15 cellular contexts compared by ENCODE assay signal in the genomic region with DNA sequence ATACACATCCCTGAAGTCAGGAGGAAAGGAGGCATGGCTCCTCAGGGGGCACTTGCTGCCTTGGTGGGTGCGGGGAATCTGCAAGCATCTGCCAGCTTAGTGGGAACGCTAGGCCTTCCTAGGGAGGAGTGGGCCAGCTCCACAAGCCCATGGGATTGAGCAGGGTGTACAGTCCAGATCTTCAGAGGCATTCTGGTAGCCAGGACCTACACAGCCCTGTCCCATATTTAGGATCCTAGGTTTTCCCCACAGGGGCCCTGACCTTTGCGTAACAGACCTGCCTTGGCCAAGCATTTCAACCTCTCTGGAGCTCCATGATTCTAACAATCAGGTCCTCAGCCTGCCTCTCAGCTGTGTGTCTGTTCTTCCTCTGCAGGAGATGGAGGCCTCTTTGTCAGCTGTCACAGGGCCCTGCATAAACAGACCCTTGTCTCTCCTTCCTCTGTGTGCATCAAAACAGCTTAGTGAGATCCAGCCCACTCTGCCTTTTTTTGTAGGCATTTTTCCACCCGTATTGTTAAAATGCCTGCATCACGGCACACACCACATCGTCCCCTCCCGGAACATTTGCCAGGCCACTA.
"Had no signal": no experiment of that assay in that cellular context is flagged by ENCODE, and none has a peak within 500 bp of the region (broad histone marks: within the 10 kb centered on the region; RNA-seq: fewer than 3 reads in every experiment).

No MANE protein-coding gene starts in this region.

- ATAC-seq: gastroesophageal sphincter; naive thymus-derived CD4-positive, alpha-beta T cell had no signal

- H3K4me3 ChIP-seq: gastroesophageal sphincter, lung, skin epidermis, transverse colon, vagina had no signal

- H3K27ac ChIP-seq: gastroesophageal sphincter, transverse colon, vagina had no signal

- H3K27ac Mint-ChIP-seq: activated T-cell treated with anti-CD3 and anti-CD28 coated beads, Interleukin-2, amount 50 U/mL, for 24 hours; endodermal cell; naive thymus-derived CD4-positive, alpha-beta T cell had no signal

- DNase-seq: activated CD4-positive, alpha-beta T cell treated with anti-CD3 and anti-CD28 coated beads for 1 hour; activated CD4-positive, alpha-beta T cell treated with anti-CD3 and anti-CD28 coated beads, Interleukin-2, amount 50 U/mL, for 48 hours; activated naive CD4-positive, alpha-beta T cell treated with anti-CD3 and anti-CD28 coated beads, Interleukin-2, amount 50 U/mL, for 16 hours; activated T-cell treated with anti-CD3 and anti-CD28 coated beads, Interleukin-2, amount 50 U/mL, for 24 hours; endodermal cell; naive thymus-derived CD4-positive, alpha-beta T cell; posterior cingulate gyrus; stimulated activated CD4-positive, alpha-beta T cell treated with anti-CD3 and anti-CD28 coated beads, Interleukin-15, amount 100 ng/mL, for 24 hours; stimulated activated CD4-positive, alpha-beta T cell treated with anti-CD3 and anti-CD28 coated beads, Interleukin-4, amount 100 ng/mL, for 1 hour; stimulated activated naive CD4-positive, alpha-beta T cell; transverse colon had no signal

- H3K27me3 ChIP-seq: gastroesophageal sphincter, transverse colon, vagina had no signal

- H3K4me3 Mint-ChIP-seq: activated T-cell treated with anti-CD3 and anti-CD28 coated beads, Interleukin-2, amount 50 U/mL, for 24 hours; endodermal cell; naive thymus-derived CD4-positive, alpha-beta T cell had no signal

- H3K36me3 Mint-ChIP-seq: naive thymus-derived CD4-positive, alpha-beta T cell had no signal

- H3K36me3 ChIP-seq: gastroesophageal sphincter, transverse colon, vagina had no signal

- H3K4me1 ChIP-seq: gastroesophageal sphincter, vagina had no signal

- H3K9me3 Mint-ChIP-seq: activated T-cell treated with anti-CD3 and anti-CD28 coated beads, Interleukin-2, amount 50 U/mL, for 24 hours; naive thymus-derived CD4-positive, alpha-beta T cell had no signal

- H3K9me3 ChIP-seq: gastroesophageal sphincter, transverse colon, vagina had no signal
